Comparison of ENCODE assay signal across 1 cellular context in genomic region chr2:211331736-211332135, GRCh38.
A peak's percentile ranks its signal among the peaks of the same experiment; 100 is the strongest.
TF ChIP-seq lines count a peak whose summit lies in the region.

No MANE protein-coding gene starts in this region.

TF ChIP-seq in GM23338, 12 proteins besides CTCF, POLR2A, EP300 and RAD21 (continued from another document):
- TF ChIP-seq ZNF462 (CRISPR knock-in tag; IDR thresholded peaks at IDR 0.05) (peak; percentile 94), NANOG (IDR thresholded peaks at IDR 0.05; ENCODE audit: borderline replicate concordance) (peak; percentile 75; the same call in 1 of the 2 replicates)
TF ChIP-seq in GM23338: peak in this region for 4.
